ENCODE assay signal across 14 cellular contexts in genomic region chr2:60413069-60413818, GRCh38.
DNase-seq lines count a peak whose midpoint lies in the region; ATAC-seq and TF ChIP-seq lines count a peak whose summit lies in the region.
"Had no signal": no experiment of that assay in that cellular context is flagged by ENCODE, and none has a peak within 500 bp of the region (broad histone marks: within the 10 kb centered on the region; RNA-seq: fewer than 3 reads in every experiment).

No MANE protein-coding gene starts in this region.

- 82 to 93% methylated on average over 3 to 4 of the region's 4 CpGs for WGBS in endodermal cell (ENCODE audit: insufficient coverage in 1 of 2, insufficient read length in 1 of 2), 2 experiments

- H3K36me3 ChIP-seq in endodermal cell (ENCODE audit: control insufficient read depth, insufficient read depth, low read length) = no peaks in the 10 kb centered on the region
- H3K36me3 ChIP-seq: prostate gland had no signal

- H3K4me3 Mint-ChIP-seq in activated CD4-positive, alpha-beta T cell treated with anti-CD3 and anti-CD28 coated beads for 36 hours = no peak overlapping the region
- H3K4me3 Mint-ChIP-seq in activated T-helper 1 cell treated with anti-CD3 and anti-CD28 coated beads, Interleukin-12 subunit alpha, Interleukin-12 subunit beta, Interleukin-2, Interleukin-4 antibody, amounts not matched to agents 30 ng/mL and 10 ng/mL and 1 ng/mL, durations not matched to agents 14 hours and 24 hours and 36 hours = no peak overlapping the region
- H3K4me3 Mint-ChIP-seq in endodermal cell = no peak overlapping the region
- H3K4me3 Mint-ChIP-seq: activated T-cell treated with anti-CD3 and anti-CD28 coated beads, Interleukin-2, amount 50 U/mL, for 72 hours had no signal

- ATAC-seq in activated CD4-positive, alpha-beta T cell treated with anti-CD3 and anti-CD28 coated beads for 36 hours = no peak
- ATAC-seq in HG02763 (IDR thresholded peaks at IDR 0.05; ENCODE audit: unreplicated experiment) = peak; percentile 30
- ATAC-seq: activated T-cell treated with anti-CD3 and anti-CD28 coated beads, Interleukin-2, amount 50 U/mL, for 72 hours had no signal

- H3K4me1 ChIP-seq in endodermal cell (ENCODE audit: control insufficient read depth, insufficient read depth, low read length) = peaks cover 17% of the 10 kb centered on the region
- H3K4me1 ChIP-seq: prostate gland had no signal

- H3K36me3 Mint-ChIP-seq in activated CD4-positive, alpha-beta T cell treated with anti-CD3 and anti-CD28 coated beads for 36 hours (ENCODE audit: low read depth) = no peaks in the 10 kb centered on the region
- no peaks in the 10 kb centered on the region for H3K36me3 Mint-ChIP-seq in activated T-helper 1 cell treated with anti-CD3 and anti-CD28 coated beads, Interleukin-12 subunit alpha, Interleukin-12 subunit beta, Interleukin-2, Interleukin-4 antibody, amounts not matched to agents 30 ng/mL and 10 ng/mL and 1 ng/mL, durations not matched to agents 14 hours and 24 hours and 36 hours (ENCODE audit: low read depth)
- no peaks in the 10 kb centered on the region for H3K36me3 Mint-ChIP-seq in endodermal cell (ENCODE audit: low read depth)

- peaks cover 7% of the 10 kb centered on the region for H3K9me3 ChIP-seq in endodermal cell (ENCODE audit: control insufficient read depth, low read length)
- H3K9me3 ChIP-seq: prostate gland had no signal

- H3K27ac Mint-ChIP-seq in activated CD4-positive, alpha-beta T cell treated with anti-CD3 and anti-CD28 coated beads for 36 hours = no peak overlapping the region
- H3K27ac Mint-ChIP-seq in activated T-helper 1 cell treated with anti-CD3 and anti-CD28 coated beads, Interleukin-12 subunit alpha, Interleukin-12 subunit beta, Interleukin-2, Interleukin-4 antibody, amounts not matched to agents 30 ng/mL and 10 ng/mL and 1 ng/mL, durations not matched to agents 14 hours and 24 hours and 36 hours = no peak overlapping the region
- H3K27ac Mint-ChIP-seq in endodermal cell = no peak overlapping the region
- H3K27ac Mint-ChIP-seq: activated T-cell treated with anti-CD3 and anti-CD28 coated beads, Interleukin-2, amount 50 U/mL, for 72 hours had no signal

- DNase-seq in activated CD4-positive, alpha-beta T cell treated with anti-CD3 and anti-CD28 coated beads for 36 hours = peak; percentile 6
- DNase-seq in activated CD4-positive, alpha-beta T cell treated with anti-CD3 and anti-CD28 coated beads for 1 hour = no peak
- peak; percentile 74 for DNase-seq in MV-4-11 (lab: John Stamatoyannopoulos, UW)
- DNase-seq in nucleus accumbens (lab: John Stamatoyannopoulos, UW) = no peak
- no peak for DNase-seq in activated T-helper 1 cell treated with anti-CD3 and anti-CD28 coated beads, Interleukin-12 subunit alpha, Interleukin-12 subunit beta, Interleukin-2, Interleukin-4 antibody, amounts not matched to agents 30 ng/mL and 10 ng/mL and 1 ng/mL, durations not matched to agents 14 hours and 24 hours and 36 hours (ENCODE audit: low spot score)
- DNase-seq in C1 segment of cervical spinal cord (lab: John Stamatoyannopoulos, UW) = no peak
- no peak for DNase-seq in endodermal cell
- DNase-seq: 8988T; activated T-cell treated with anti-CD3 and anti-CD28 coated beads, Interleukin-2, amount 50 U/mL, for 72 hours; H7; NCI-H1417 treated with DMSO at 0.1 percent for 48 hours; NCI-H748 treated with DMSO at 0.1 percent for 48 hours had no signal

- peaks cover 2% of the 10 kb centered on the region for H3K27me3 Mint-ChIP-seq in activated CD4-positive, alpha-beta T cell treated with anti-CD3 and anti-CD28 coated beads for 36 hours
- peaks cover 8% of the 10 kb centered on the region for H3K27me3 Mint-ChIP-seq in activated T-helper 1 cell treated with anti-CD3 and anti-CD28 coated beads, Interleukin-12 subunit alpha, Interleukin-12 subunit beta, Interleukin-2, Interleukin-4 antibody, amounts not matched to agents 30 ng/mL and 10 ng/mL and 1 ng/mL, durations not matched to agents 14 hours and 24 hours and 36 hours (ENCODE audit: insufficient read depth)
- H3K27me3 Mint-ChIP-seq in endodermal cell (ENCODE audit: insufficient read depth) = peaks cover 24% of the 10 kb centered on the region

- intact Hi-C loops in activated CD4-positive, alpha-beta T cell treated with anti-CD3 and anti-CD28 coated beads for 36 hours (cut with DNase I, micrococcal nuclease) = no loop called here
- intact Hi-C loops in activated T-helper 1 cell treated with anti-CD3 and anti-CD28 coated beads, Interleukin-12 subunit alpha, Interleukin-12 subunit beta, Interleukin-2, Interleukin-4 antibody, amounts not matched to agents 30 ng/mL and 10 ng/mL and 1 ng/mL, durations not matched to agents 14 hours and 24 hours and 36 hours (cut with micrococcal nuclease) = no loop called here

- no peaks in the 10 kb centered on the region for H3K9me3 Mint-ChIP-seq in activated CD4-positive, alpha-beta T cell treated with anti-CD3 and anti-CD28 coated beads for 36 hours (ENCODE audit: low read depth)
- H3K9me3 Mint-ChIP-seq in activated T-helper 1 cell treated with anti-CD3 and anti-CD28 coated beads, Interleukin-12 subunit alpha, Interleukin-12 subunit beta, Interleukin-2, Interleukin-4 antibody, amounts not matched to agents 30 ng/mL and 10 ng/mL and 1 ng/mL, durations not matched to agents 14 hours and 24 hours and 36 hours = no peaks in the 10 kb centered on the region
- peaks cover 4% of the 10 kb centered on the region for H3K9me3 Mint-ChIP-seq in endodermal cell
- H3K9me3 Mint-ChIP-seq: activated T-cell treated with anti-CD3 and anti-CD28 coated beads, Interleukin-2, amount 50 U/mL, for 72 hours had no signal

- TF ChIP-seq CTCF in endodermal cell (conservative IDR thresholded peaks at IDR 0.05) = no peak

- POLR2A ChIA-PET in activated CD4-positive, alpha-beta T cell treated with anti-CD3 and anti-CD28 coated beads for 36 hours (lab: Charles Lee) = no interaction called here

- H3K4me3 ChIP-seq in endodermal cell (ENCODE audit: low read length) = no peak overlapping the region
- H3K4me3 ChIP-seq: prostate gland had no signal

- H3K4me1 Mint-ChIP-seq in activated CD4-positive, alpha-beta T cell treated with anti-CD3 and anti-CD28 coated beads for 36 hours = peaks cover 8% of the 10 kb centered on the region
- H3K4me1 Mint-ChIP-seq in activated T-helper 1 cell treated with anti-CD3 and anti-CD28 coated beads, Interleukin-12 subunit alpha, Interleukin-12 subunit beta, Interleukin-2, Interleukin-4 antibody, amounts not matched to agents 30 ng/mL and 10 ng/mL and 1 ng/mL, durations not matched to agents 14 hours and 24 hours and 36 hours (ENCODE audit: low read depth) = no peaks in the 10 kb centered on the region
- peaks cover 49% of the 10 kb centered on the region for H3K4me1 Mint-ChIP-seq in endodermal cell

- H3K27ac ChIP-seq in endodermal cell (ENCODE audit: low read depth, low read length) = no peak overlapping the region
- H3K27ac ChIP-seq: prostate gland had no signal

- no peak overlapping the region for H3K9ac ChIP-seq in endodermal cell (ENCODE audit: extremely low read depth, low read length, poor library complexity, severe bottlenecking)

- peaks cover 23% of the 10 kb centered on the region for H3K27me3 ChIP-seq in endodermal cell (ENCODE audit: control insufficient read depth, insufficient read depth, low read length, poor library complexity, severe bottlenecking)

- CTCF ChIA-PET in activated CD4-positive, alpha-beta T cell treated with anti-CD3 and anti-CD28 coated beads for 36 hours (lab: Charles Lee) = no interaction called here

Comparison
In these comparisons a context has a peak if more than half of its experiments do, and no peak if none do; other contexts are left out.
1. DNase-seq: peak in activated CD4-positive, alpha-beta T cell treated with anti-CD3 and anti-CD28 coated beads for 36 hours (single experiment) and MV-4-11 (single experiment); none in activated CD4-positive, alpha-beta T cell treated with anti-CD3 and anti-CD28 coated beads for 1 hour (single experiment), nucleus accumbens (0 of 56), activated T-helper 1 cell treated with anti-CD3 and anti-CD28 coated beads, Interleukin-12 subunit alpha, Interleukin-12 subunit beta, Interleukin-2, Interleukin-4 antibody, amounts not matched to agents 30 ng/mL and 10 ng/mL and 1 ng/mL, durations not matched to agents 14 hours and 24 hours and 36 hours (single experiment), C1 segment of cervical spinal cord (0 of 14) and endodermal cell (single experiment).